ENCODE assay signal across 8 cellular contexts in genomic region chr2:238169021-238169707, GRCh38. TPM values are rescaled to one million over a fixed set of nuclear protein-coding genes. Genes with fewer than 3 reads are reported as not detected.
DNase-seq lines count a peak whose midpoint lies in the region; ATAC-seq, FAIRE-seq and TF ChIP-seq lines count a peak whose summit lies in the region.
"Had no signal": no experiment of that assay in that cellular context is flagged by ENCODE, and none has a peak within 500 bp of the region (broad histone marks: within the 10 kb centered on the region; RNA-seq: fewer than 3 reads in every experiment).

No MANE protein-coding gene starts in this region.

- H3K4me1 Mint-ChIP-seq in astrocyte (ENCODE audit: low read depth, unreplicated experiment), result peaks cover 26% of the 10 kb centered on the region

- DNase-seq in HT1080 (ENCODE audit: low read depth) (peak; percentile 63), astrocyte (ENCODE audit: low read depth) (peak; percentile 92), iris pigment epithelial cell (ENCODE audit: low read depth) (peak; percentile 96), thoracic aorta (ENCODE audit: low spot score) (peak; percentile 76), NCI-H187 (lab: John Stamatoyannopoulos, UW) (no peak)
- DNase-seq in activated CD4-positive, alpha-beta T cell treated with anti-CD3 and anti-CD28 coated beads for 1 hour, result no peak

- H3K4me2 ChIP-seq in astrocyte (ENCODE audit: low read length), result peak overlapping the region; percentile 81

- TF ChIP-seq CTCF in astrocyte (IDR thresholded peaks at IDR 0.05; ENCODE audit: insufficient read depth, low read depth, low read length) (no peak), thoracic aorta (IDR thresholded peaks at IDR 0.05) (no peak)

- H4K20me1 ChIP-seq in astrocyte (ENCODE audit: insufficient read depth, low read length), result no peaks in the 10 kb centered on the region

- peaks cover 21% of the 10 kb centered on the region for H3K36me3 ChIP-seq in astrocyte (ENCODE audit: insufficient read depth, low read length)
- peaks cover 18% of the 10 kb centered on the region for H3K36me3 ChIP-seq in thoracic aorta

- H3K27ac Mint-ChIP-seq in astrocyte (ENCODE audit: unreplicated experiment), result peak overlapping the region; percentile 98
- H3K27ac Mint-ChIP-seq: stimulated activated memory B cell treated with anti-CD40 and anti-IgM and Interleukin-4, amounts not matched to agents 10 μg/mL and 1 μg/mL and 100 μg/mL, for 72 hours had no signal

- H3K27me3 Mint-ChIP-seq in astrocyte (ENCODE audit: low read depth, unreplicated experiment), result peaks cover 10% of the 10 kb centered on the region

- H3K4me3 Mint-ChIP-seq in astrocyte (ENCODE audit: unreplicated experiment), result peak overlapping the region; percentile 77
- H3K4me3 Mint-ChIP-seq: stimulated activated memory B cell treated with anti-CD40 and anti-IgM and Interleukin-4, amounts not matched to agents 10 μg/mL and 1 μg/mL and 100 μg/mL, for 72 hours had no signal

- H3K27ac ChIP-seq in astrocyte (ENCODE audit: low read depth, low read length), result peak overlapping the region; percentile 98
- peak overlapping the region; percentile 85 to 93 for H3K27ac ChIP-seq in thoracic aorta

- ATAC-seq in thoracic aorta (ENCODE audit: insufficient number of reproducible peaks, low FRiP score, low read depth), result peak; percentile 57
- no peak for ATAC-seq in HG03354 (IDR thresholded peaks at IDR 0.05; ENCODE audit: poor library complexity, severe bottlenecking, unreplicated experiment)
- ATAC-seq: stimulated activated memory B cell treated with anti-CD40 and anti-IgM and Interleukin-4, amounts not matched to agents 10 μg/mL and 1 μg/mL and 100 μg/mL, for 72 hours had no signal

- peak overlapping the region; percentile 33 for H3K4me3 ChIP-seq in astrocyte (ENCODE audit: insufficient read depth, low read depth, low read length)
- peak overlapping the region; percentile 47 for H3K4me3 ChIP-seq in thoracic aorta

- H2AFZ ChIP-seq in astrocyte (ENCODE audit: low read depth, low read length), result no peak overlapping the region

- peaks cover 21% of the 10 kb centered on the region for H3K36me3 Mint-ChIP-seq in astrocyte (ENCODE audit: low read depth, unreplicated experiment)

- H3K9ac ChIP-seq in astrocyte (ENCODE audit: low read length), result peak overlapping the region; percentile 81

- H3K79me2 ChIP-seq in astrocyte (ENCODE audit: insufficient read depth, low read length), result peaks cover 5% of the 10 kb centered on the region

- H3K9me3 ChIP-seq in astrocyte (ENCODE audit: insufficient read depth, low read depth, low read length), result no peaks in the 10 kb centered on the region
- H3K9me3 ChIP-seq in thoracic aorta, result no peaks in the 10 kb centered on the region

- H3K9me3 Mint-ChIP-seq in astrocyte (ENCODE audit: unreplicated experiment), result no peaks in the 10 kb centered on the region
- H3K9me3 Mint-ChIP-seq: stimulated activated memory B cell treated with anti-CD40 and anti-IgM and Interleukin-4, amounts not matched to agents 10 μg/mL and 1 μg/mL and 100 μg/mL, for 72 hours had no signal

- H3K27me3 ChIP-seq in astrocyte (ENCODE audit: insufficient read depth, low read length) (no peaks in the 10 kb centered on the region), thoracic aorta (replicated peaks; ENCODE audit: insufficient read depth) (no peaks in the 10 kb centered on the region)

- H3K4me1 ChIP-seq in astrocyte (ENCODE audit: insufficient read depth, low read length) (peaks cover 38% of the 10 kb centered on the region), thoracic aorta (ENCODE audit: control insufficient read depth in 1 of 2, low read depth in 2 of 2) (peaks cover 22 to 49% of the 10 kb centered on the region in 2 donors)

- peak; percentile 92 for FAIRE-seq in astrocyte (lab: Jason Lieb, UNC)

RNA-seq across cellular contexts. Expression of gene ERFE, which starts 10.4 kb away (rescaled TPM):
- 13.1 and 15.3 TPM in 2 replicates for total RNA-seq in HT1080 (2014; rRNA removed; shearing (Covaris generic))
- 12.0 and 13.8 TPM in 2 replicates for polyA plus RNA-seq in HT1080 (2015; cell fraction: cytosol; rRNA removed)
- 16.4 and 16.6 TPM in 2 replicates for polyA plus RNA-seq in HT1080 (2015; cell fraction: nucleus; rRNA removed)
- 0.60 and 1.4 TPM in 2 replicates for total RNA-seq in astrocyte
- 1 to 10 TPM; 1.3 to 1.5 TPM for total RNA-seq in thoracic aorta

RNA-seq across cellular contexts. Expression of gene KLHL30, which starts 30.7 kb away (rescaled TPM):
- total RNA-seq in HT1080 (2014; rRNA removed; shearing (Covaris generic)), result not detected in 2 replicates
- not detected in 2 replicates for polyA plus RNA-seq in HT1080 (2015; cell fraction: cytosol; rRNA removed)
- polyA plus RNA-seq in HT1080 (2015; cell fraction: nucleus; rRNA removed), result 0.09 TPM in 1 of 2 replicates, not detected in the other
- total RNA-seq in astrocyte (0.53 and 0.59 TPM in 2 replicates), thoracic aorta (10 to 100 TPM; 18.3 to 33.4 TPM)

RNA-seq across cellular contexts. Expression of gene ILKAP, which starts 34.3 kb away (rescaled TPM):
- 19.1 and 44.3 TPM in 2 replicates for total RNA-seq in HT1080 (2014; rRNA removed; shearing (Covaris generic))
- polyA plus RNA-seq in HT1080 (2015; cell fraction: cytosol; rRNA removed), result 33.3 and 39.9 TPM in 2 replicates
- polyA plus RNA-seq in HT1080 (2015; cell fraction: nucleus; rRNA removed), result 76.6 and 79.6 TPM in 2 replicates
- total RNA-seq in astrocyte (32.3 and 35.2 TPM in 2 replicates), thoracic aorta (10 to 100 TPM; 28.6 to 58.0 TPM)

Comparison
In these comparisons a context has a peak if more than half of its experiments do, and no peak if none do; other contexts are left out.
1. DNase-seq: peak in HT1080 (single experiment), astrocyte (single experiment), iris pigment epithelial cell (single experiment) and thoracic aorta (single experiment); none in activated CD4-positive, alpha-beta T cell treated with anti-CD3 and anti-CD28 coated beads for 1 hour (single experiment) and NCI-H187 (0 of 2).
2. RNA of gene KLHL30, which starts 30.7 kb away (total RNA-seq): 18.3 to 33.4 TPM in thoracic aorta; 0.53 to 0.59 TPM in astrocyte and not detected in HT1080; every median in the first group is over 10 times any median in the second.